ENCODE assay signal across 8 cellular contexts in the genomic region with DNA sequence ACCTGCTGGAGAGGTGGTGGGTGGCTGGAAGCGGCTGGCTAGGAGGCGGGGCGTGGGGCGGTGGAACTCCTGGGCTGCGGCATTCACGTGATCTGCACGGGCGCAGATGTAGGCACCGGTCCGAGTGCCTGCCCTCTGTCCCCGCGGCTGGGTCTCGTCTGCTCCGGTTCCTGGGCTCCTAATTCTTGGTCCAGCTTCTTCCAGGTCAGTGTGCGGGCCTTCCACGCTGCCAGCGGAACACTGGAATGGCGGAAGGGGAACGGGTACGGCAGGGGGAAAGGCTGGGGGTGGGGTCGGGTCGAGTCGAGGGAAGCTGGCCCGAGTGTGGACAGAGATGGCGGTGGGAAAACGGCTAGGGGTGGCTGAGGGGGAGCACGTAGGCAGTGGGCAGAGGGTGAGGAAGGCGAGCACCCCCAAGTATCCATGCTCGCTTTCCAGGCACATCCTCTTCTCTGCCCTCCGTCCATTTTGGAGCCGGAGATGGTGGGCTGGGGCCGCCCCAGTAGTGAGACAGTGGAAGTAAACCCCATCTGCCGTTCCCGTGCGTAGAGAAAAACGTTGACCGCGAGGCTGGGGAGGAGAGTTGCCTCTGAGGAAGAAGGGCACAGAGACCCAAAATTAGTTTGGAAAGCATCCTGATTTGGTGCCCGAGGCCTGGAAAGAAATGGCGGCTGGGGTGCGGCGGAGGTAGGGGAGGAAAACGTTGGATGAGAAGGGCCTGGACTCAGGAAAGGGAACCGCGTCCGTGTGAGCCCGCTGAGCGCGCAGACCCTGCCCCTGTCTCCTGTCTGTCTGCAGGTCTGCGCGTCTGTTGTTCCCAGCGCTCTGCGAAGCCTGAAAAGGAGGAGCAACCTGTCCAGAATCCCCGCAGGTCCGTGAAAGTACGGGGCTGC. TPM values are rescaled to one million over a fixed set of nuclear protein-coding genes. Genes with fewer than 3 reads are reported as not detected.
DNase-seq lines count a peak whose midpoint lies in the region; ATAC-seq and TF ChIP-seq lines count a peak whose summit lies in the region.

A gene (plus strand): TSS at position 95 of the 893 bp plus-strand sequence. CDS start 1,161 bp downstream, outside the sequence.

- H3K4me3 ChIP-seq in WERI-Rb-1 (ENCODE audit: low read depth, low read length) (peak within 1 kb of the TSS; percentile 67), dorsolateral prefrontal cortex (peak within 1 kb of the TSS; percentile 16 to 80 (median 64)), liver (ENCODE audit: low read depth in 1 of 3, low read length in 3 of 3) (peak within 1 kb of the TSS; percentile 62 to 83 (median 62))

- POLR2A ChIA-PET in GM10248 (lab: Yijun Ruan, JAX): interaction anchor here (0.6 kb wide), 1 partner anchor 41 kb away, joined by 4 read pairs; no protein-coding TSS in a partner anchor

- H3K27ac ChIP-seq in WERI-Rb-1 (peak within 1 kb of the TSS; percentile 24; the same call in 1 of the 2 replicates), dorsolateral prefrontal cortex (peak within 1 kb of the TSS; percentile 41 to 92 (median 86)), liver (ENCODE audit: low read depth in 1 of 2, low read length in 2 of 2) (peak within 1 kb of the TSS; percentile 50 to 83)

- TF ChIP-seq RAD21 in liver (IDR thresholded peaks at IDR 0.05): no peak

- peak within 1 kb of the TSS; percentile 4 to 68 for H3K9ac ChIP-seq in liver (ENCODE audit: low read depth in 1 of 2, low read length in 2 of 2)

- ATAC-seq in GM18517 (IDR thresholded peaks at IDR 0.05; ENCODE audit: unreplicated experiment): no peak

- H3K36me3 ChIP-seq in WERI-Rb-1 (no peaks in the 10 kb centered on the region), liver (ENCODE audit: control insufficient read depth in 4 of 4, insufficient read depth in 3 of 4, low read depth in 1 of 4, low read length in 3 of 4) (peaks cover 0 to 2% (median 0%) of the 10 kb centered on the region in 4 donors)

- CTCF ChIA-PET in GM10248 (lab: Yijun Ruan, JAX): no interaction called here

- H3K27me3 ChIP-seq in WERI-Rb-1 (ENCODE audit: insufficient read depth, low read depth, severe bottlenecking) (no peaks in the 10 kb centered on the region), dorsolateral prefrontal cortex (peaks cover 0 to 33% (median 0%) of the 10 kb centered on the region in 45 donors), liver (ENCODE audit: control insufficient read depth in 4 of 4, insufficient read depth in 4 of 4, low read length in 3 of 4) (no peaks in the 10 kb centered on the region)

- DNase-seq in GM10248 (ENCODE audit: extremely low spot score): peak; percentile 50
- DNase-seq in H4 (ENCODE audit: low spot score): peak; percentile 18
- DNase-seq in NCI-H1092 (lab: John Stamatoyannopoulos, UW): peak; percentile 33
- peak; percentile 47 for DNase-seq in WERI-Rb-1
- peak; percentile 54 to 83 (median 68) for DNase-seq in dorsolateral prefrontal cortex
- peak; percentile 43 for DNase-seq in stimulated activated CD4-positive, alpha-beta T cell treated with anti-CD3 and anti-CD28 coated beads, Interleukin-4, amount 100 ng/mL, for 1 hour

- 2% methylated on average over 56 of the region's 56 CpGs for WGBS in liver

- H3K9me3 ChIP-seq in WERI-Rb-1 (ENCODE audit: severe bottlenecking): no peaks in the 10 kb centered on the region
- no peaks in the 10 kb centered on the region for H3K9me3 ChIP-seq in liver (ENCODE audit: control insufficient read depth in 4 of 4, low read length in 3 of 4)

- no peak for TF ChIP-seq CTCF in GM10248 (IDR thresholded peaks at IDR 0.05; ENCODE audit: control extremely low read depth, extremely low read depth, low read depth, missing control alignments)
- no peak for TF ChIP-seq CTCF in WERI-Rb-1 (IDR thresholded peaks at IDR 0.05; ENCODE audit: low read depth, low read length)
- no peak for TF ChIP-seq CTCF in dorsolateral prefrontal cortex (IDR thresholded peaks at IDR 0.05 in 54 of 56, conservative IDR thresholded peaks at IDR 0.05 in 2 of 56; ENCODE audit: low read depth in 1 of 56, partially characterized antibody in 56 of 56)
- TF ChIP-seq CTCF in liver (IDR thresholded peaks at IDR 0.05; ENCODE audit: low read depth, low read length, missing input control): no peak

- no peaks in the 10 kb centered on the region for H3K4me1 ChIP-seq in liver (ENCODE audit: control insufficient read depth in 4 of 4, insufficient read depth in 4 of 4, low read length in 3 of 4)

- intact Hi-C loops in dorsolateral prefrontal cortex (cut with DNase I): loop anchor here (2.0 to 10.0 kb wide), 3 partner anchors 21 to 99 kb away; a partner anchor contains a TSS

TF ChIP-seq in liver, 16 proteins besides CTCF, POLR2A, EP300 and RAD21:
- TF ChIP-seq HNF4A (conservative IDR thresholded peaks at IDR 0.05) (peak in 1 of 2 donors; percentile 12), FOXA2 (IDR thresholded peaks at IDR 0.05) (no peak), JUND (IDR thresholded peaks at IDR 0.05) (no peak), RXRA (IDR thresholded peaks at IDR 0.05) (no peak), NR2F2 (IDR thresholded peaks at IDR 0.05) (no peak)
- TF ChIP-seq, protein P1, sequence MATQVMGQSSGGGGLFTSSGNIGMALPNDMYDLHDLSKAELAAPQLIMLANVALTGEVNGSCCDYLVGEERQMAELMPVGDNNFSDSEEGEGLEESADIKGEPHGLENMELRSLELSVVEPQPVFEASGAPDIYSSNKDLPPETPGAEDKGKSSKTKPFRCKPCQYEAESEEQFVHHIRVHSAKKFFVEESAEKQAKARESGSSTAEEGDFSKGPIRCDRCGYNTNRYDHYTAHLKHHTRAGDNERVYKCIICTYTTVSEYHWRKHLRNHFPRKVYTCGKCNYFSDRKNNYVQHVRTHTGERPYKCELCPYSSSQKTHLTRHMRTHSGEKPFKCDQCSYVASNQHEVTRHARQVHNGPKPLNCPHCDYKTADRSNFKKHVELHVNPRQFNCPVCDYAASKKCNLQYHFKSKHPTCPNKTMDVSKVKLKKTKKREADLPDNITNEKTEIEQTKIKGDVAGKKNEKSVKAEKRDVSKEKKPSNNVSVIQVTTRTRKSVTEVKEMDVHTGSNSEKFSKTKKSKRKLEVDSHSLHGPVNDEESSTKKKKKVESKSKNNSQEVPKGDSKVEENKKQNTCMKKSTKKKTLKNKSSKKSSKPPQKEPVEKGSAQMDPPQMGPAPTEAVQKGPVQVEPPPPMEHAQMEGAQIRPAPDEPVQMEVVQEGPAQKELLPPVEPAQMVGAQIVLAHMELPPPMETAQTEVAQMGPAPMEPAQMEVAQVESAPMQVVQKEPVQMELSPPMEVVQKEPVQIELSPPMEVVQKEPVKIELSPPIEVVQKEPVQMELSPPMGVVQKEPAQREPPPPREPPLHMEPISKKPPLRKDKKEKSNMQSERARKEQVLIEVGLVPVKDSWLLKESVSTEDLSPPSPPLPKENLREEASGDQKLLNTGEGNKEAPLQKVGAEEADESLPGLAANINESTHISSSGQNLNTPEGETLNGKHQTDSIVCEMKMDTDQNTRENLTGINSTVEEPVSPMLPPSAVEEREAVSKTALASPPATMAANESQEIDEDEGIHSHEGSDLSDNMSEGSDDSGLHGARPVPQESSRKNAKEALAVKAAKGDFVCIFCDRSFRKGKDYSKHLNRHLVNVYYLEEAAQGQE (IDR thresholded peaks at IDR 0.05): peak; percentile 43
- TF ChIP-seq, protein P2, sequence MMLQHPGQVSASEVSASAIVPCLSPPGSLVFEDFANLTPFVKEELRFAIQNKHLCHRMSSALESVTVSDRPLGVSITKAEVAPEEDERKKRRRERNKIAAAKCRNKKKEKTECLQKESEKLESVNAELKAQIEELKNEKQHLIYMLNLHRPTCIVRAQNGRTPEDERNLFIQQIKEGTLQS (IDR thresholded peaks at IDR 0.05): no peak
- TF ChIP-seq, protein P3, sequence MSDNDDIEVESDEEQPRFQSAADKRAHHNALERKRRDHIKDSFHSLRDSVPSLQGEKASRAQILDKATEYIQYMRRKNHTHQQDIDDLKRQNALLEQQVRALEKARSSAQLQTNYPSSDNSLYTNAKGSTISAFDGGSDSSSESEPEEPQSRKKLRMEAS (IDR thresholded peaks at IDR 0.05): no peak

RNA-seq across cellular contexts. Expression of the gene that starts here (rescaled TPM):
- total RNA-seq in H4 (2014; rRNA removed; shearing (Covaris generic)): 61.2 and 67.6 TPM in 2 replicates
- total RNA-seq in dorsolateral prefrontal cortex: 100 to 1,000 TPM in 77 of 120 experiments, 10 to 100 TPM in 43; 75.8 to 142 (median 106) TPM
- 10 to 100 TPM in 1 of 2 donors, 1 to 10 TPM in 1; 6.3 to 23.7 TPM for total RNA-seq in liver
- polyA plus RNA-seq in liver: 10 to 100 TPM; 49.8 to 50.5 TPM

Comparison
In these comparisons a context has a peak if more than half of its experiments do, and no peak if none do; other contexts are left out.
1. H3K27ac ChIP-seq: peak in every context shown above with its lines; median percentile 86 in dorsolateral prefrontal cortex; 66 in liver; 24 in WERI-Rb-1.